In the genomic region with DNA sequence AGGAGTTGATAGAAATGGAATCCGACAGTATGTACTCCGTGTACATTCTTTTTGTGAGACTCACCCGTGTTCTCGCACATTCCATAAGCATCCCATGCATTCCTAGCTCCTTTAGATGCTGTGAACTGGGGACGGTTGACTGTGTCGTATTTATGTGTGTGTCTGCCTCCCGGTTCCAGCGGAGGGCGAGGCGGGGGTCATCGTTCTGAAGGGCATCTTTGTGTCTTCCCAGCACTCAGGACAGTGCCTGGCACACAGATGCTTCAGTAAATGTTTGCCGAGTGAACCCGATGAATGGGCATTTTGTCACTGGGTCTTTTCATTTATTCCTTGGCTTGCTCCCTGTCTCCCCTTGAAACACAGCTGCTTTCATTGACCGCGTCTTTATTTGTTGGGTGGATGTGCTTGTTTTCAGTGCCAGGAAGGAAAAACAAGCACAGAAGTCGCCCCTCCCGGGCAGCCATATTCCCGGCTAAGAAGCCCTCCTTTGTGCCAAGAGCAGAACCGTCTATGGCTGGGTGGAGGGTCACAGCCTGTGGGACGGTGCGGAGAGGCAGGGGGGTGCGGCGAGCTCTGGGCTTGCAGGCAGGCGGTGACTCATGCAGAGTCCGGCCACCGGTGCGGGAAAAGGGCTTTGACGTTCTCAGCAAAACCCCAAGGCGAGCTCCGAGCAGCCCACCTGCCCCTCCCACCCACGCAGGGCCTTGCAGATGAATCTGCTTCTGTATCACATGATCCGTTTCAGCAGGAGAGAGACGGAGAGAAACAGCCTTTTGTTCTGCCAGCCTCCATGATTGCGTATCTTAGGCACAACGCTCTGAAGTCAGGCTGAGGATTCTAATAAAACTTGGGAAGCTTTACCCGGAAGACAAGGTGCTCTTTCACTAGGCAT, we compare ENCODE assay signal across 8 cellular contexts. TPM values are rescaled to one million over a fixed set of nuclear protein-coding genes. Genes with fewer than 3 reads are reported as not detected.
A peak's percentile ranks its signal among the peaks of the same experiment; 100 is the strongest.
DNase-seq lines count a peak whose midpoint lies in the region; TF ChIP-seq lines count a peak whose summit lies in the region.

No MANE protein-coding gene starts in this region.

- H3K36me3 Mint-ChIP-seq in osteocyte (ENCODE audit: unreplicated experiment) (peaks cover 2% of the 10 kb centered on the region), CD14-positive monocyte (no peaks in the 10 kb centered on the region)

- H3K27ac Mint-ChIP-seq in osteocyte (ENCODE audit: unreplicated experiment) (peak overlapping the region; percentile 96), CD14-positive monocyte (peak overlapping the region in 1 of 7 donors; percentile 26)

- H3K9me3 Mint-ChIP-seq in osteocyte (ENCODE audit: unreplicated experiment), result peaks cover 7% of the 10 kb centered on the region
- peaks cover 0 to 4% (median 0%) of the 10 kb centered on the region in 7 donors for H3K9me3 Mint-ChIP-seq in CD14-positive monocyte

- peak overlapping the region; percentile 36 to 52 for H3K4me3 ChIP-seq in foreskin fibroblast (ENCODE audit: low read depth in 1 of 2, low read length in 2 of 2)

- TF ChIP-seq CTCF in foreskin fibroblast (IDR thresholded peaks at IDR 0.05; ENCODE audit: low read depth, low read length), result no peak
- TF ChIP-seq CTCF in osteocyte (IDR thresholded peaks at IDR 0.05), result no peak
- TF ChIP-seq CTCF in CD14-positive monocyte (IDR thresholded peaks at IDR 0.05), result no peak

- peaks cover 45% of the 10 kb centered on the region for H3K4me1 Mint-ChIP-seq in osteocyte (ENCODE audit: unreplicated experiment)
- H3K4me1 Mint-ChIP-seq in CD14-positive monocyte, result peaks cover 9% of the 10 kb centered on the region

- in situ Hi-C loops in SK-MEL-5 (cut with HindIII; ENCODE audit: low pct_unique_long_range_greater_than_20kb, low sequenced_read_pairs), result no loop called here

- peak overlapping the region; percentile 74 for H3K4me3 Mint-ChIP-seq in osteocyte (ENCODE audit: unreplicated experiment)
- H3K4me3 Mint-ChIP-seq in CD14-positive monocyte, result peak overlapping the region in 1 of 2 donors; percentile 60

- H3K27me3 Mint-ChIP-seq in osteocyte (ENCODE audit: unreplicated experiment) (no peaks in the 10 kb centered on the region), CD14-positive monocyte (ENCODE audit: low read depth in 3 of 3) (peaks cover 32 to 58% (median 48%) of the 10 kb centered on the region in 3 donors)

- intact Hi-C loops in CD14-positive monocyte (cut with micrococcal nuclease), result no loop called here

- DNase-seq in EH (ENCODE audit: low read depth) (peak; percentile 99), SK-MEL-5 (ENCODE audit: low read depth, low spot score) (peak; percentile 99), foreskin fibroblast (peak; percentile 76 to 81), osteocyte (ENCODE audit: extremely low spot score, unreplicated experiment) (no peak), CD14-positive monocyte (ENCODE audit: low spot score) (no peak)
- no peak for DNase-seq in activated CD4-positive, alpha-beta T cell treated with anti-CD3 and anti-CD28 coated beads for 1 hour
- DNase-seq in activated CD4-positive, alpha-beta T cell treated with anti-CD3 and anti-CD28 coated beads, Interleukin-2, amount 50 U/mL, for 48 hours, result no peak
- no peak for DNase-seq in activated CD8-positive, alpha-beta memory T cell treated with anti-CD3 and anti-CD28 coated beads, Interleukin-2, amount 50 U/mL, for 48 hours

RNA-seq across cellular contexts. Expression of gene PSMG4, which starts 11.2 kb away (rescaled TPM):
- total RNA-seq in SK-MEL-5 (2014; rRNA removed; shearing (Covaris generic)), result 58.2 and 60.6 TPM in 2 replicates
- 72.9 and 111 TPM in 2 replicates for polyA plus RNA-seq in SK-MEL-5 (2015; cell fraction: cytosol; rRNA removed)
- polyA plus RNA-seq in SK-MEL-5 (2015; cell fraction: nucleus; rRNA removed), result 39.3 and 44.1 TPM in 2 replicates
- total RNA-seq in osteocyte, result 20.4 and 22.0 TPM in 2 replicates
- polyA plus RNA-seq in CD14-positive monocyte, result 10 to 100 TPM; 27.9 to 31.1 TPM

RNA-seq across cellular contexts. Expression of gene TUBB2B, which starts 20.0 kb away (rescaled TPM):
- total RNA-seq in SK-MEL-5 (2014; rRNA removed; shearing (Covaris generic)), result 26.6 and 28.6 TPM in 2 replicates
- 26.6 and 30.8 TPM in 2 replicates for polyA plus RNA-seq in SK-MEL-5 (2015; cell fraction: cytosol; rRNA removed)
- polyA plus RNA-seq in SK-MEL-5 (2015; cell fraction: nucleus; rRNA removed), result 11.0 and 11.6 TPM in 2 replicates
- 61.7 and 67.2 TPM in 2 replicates for total RNA-seq in osteocyte
- under 1 TPM in 1 of 2 donors, not detected in 1; 0.15 TPM for polyA plus RNA-seq in CD14-positive monocyte

Comparison
In these comparisons a context has a peak if more than half of its experiments do, and no peak if none do; other contexts are left out.
1. DNase-seq: peak in EH (single experiment), SK-MEL-5 (single experiment) and foreskin fibroblast (2 of 2); none in osteocyte (single experiment), activated CD4-positive, alpha-beta T cell treated with anti-CD3 and anti-CD28 coated beads for 1 hour (single experiment), activated CD4-positive, alpha-beta T cell treated with anti-CD3 and anti-CD28 coated beads, Interleukin-2, amount 50 U/mL, for 48 hours (0 of 2), CD14-positive monocyte (single experiment) and activated CD8-positive, alpha-beta memory T cell treated with anti-CD3 and anti-CD28 coated beads, Interleukin-2, amount 50 U/mL, for 48 hours (single experiment).